9 cellular contexts compared by ENCODE assay signal in genomic region chr15:24848050-24848449, GRCh38.
DNase-seq lines count a peak whose midpoint lies in the region; ATAC-seq and TF ChIP-seq lines count a peak whose summit lies in the region.
"Had no signal": no experiment of that assay in that cellular context is flagged by ENCODE, and none has a peak within 500 bp of the region (broad histone marks: within the 10 kb centered on the region; RNA-seq: fewer than 3 reads in every experiment).

No MANE protein-coding gene starts in this region.

- H3K4me3 ChIP-seq in GM23338 (peak overlapping the region; percentile 42), heart right ventricle (peak overlapping the region in 8 of 10 donors; percentile 17 to 51 (median 35))

- no peak for TF ChIP-seq CTCF in GM23338 (conservative IDR thresholded peaks at IDR 0.05; ENCODE audit: low read depth in 2 of 2)
- no peak for TF ChIP-seq CTCF in heart right ventricle (IDR thresholded peaks at IDR 0.05)

- peaks cover 21% of the 10 kb centered on the region for H3K36me3 Mint-ChIP-seq in GM23338 (ENCODE audit: low read depth)
- H3K36me3 Mint-ChIP-seq in activated T-helper 17 cell treated with anti-CD3 and anti-CD28 coated beads, Interleukin-2, amount 50 U/mL, for 72 hours (ENCODE audit: low read depth): no peaks in the 10 kb centered on the region

- no peaks in the 10 kb centered on the region for H3K9me2 ChIP-seq in GM23338 (ENCODE audit: insufficient read depth)

- H3K9me3 ChIP-seq in heart right ventricle: peaks cover 0 to 41% (median 0%) of the 10 kb centered on the region in 11 donors

- H3K4me1 ChIP-seq in GM23338 (ENCODE audit: insufficient read depth): peaks cover 19% of the 10 kb centered on the region
- H3K4me1 ChIP-seq in heart right ventricle: no peaks in the 10 kb centered on the region

- no peaks in the 10 kb centered on the region for H3K36me3 ChIP-seq in GM23338 (ENCODE audit: insufficient read depth)
- no peaks in the 10 kb centered on the region for H3K36me3 ChIP-seq in heart right ventricle

- H3K4me3 Mint-ChIP-seq in GM23338: peak overlapping the region; percentile 43; the same call in 1 of the 3 replicates
- H3K4me3 Mint-ChIP-seq in activated T-helper 17 cell treated with anti-CD3 and anti-CD28 coated beads, Interleukin-2, amount 50 U/mL, for 72 hours: peak overlapping the region; percentile 54

- no peaks in the 10 kb centered on the region for H4K20me1 ChIP-seq in GM23338 (replicated peaks; ENCODE audit: insufficient read depth)

- WGBS in heart right ventricle, 2 donors: 30 to 37% methylated on average over 30 to 39 of the region's 39 CpGs

- peaks cover 5% of the 10 kb centered on the region for H3K27me3 Mint-ChIP-seq in GM23338 (ENCODE audit: insufficient read depth, low read depth, poor library complexity)
- peaks cover 5% of the 10 kb centered on the region for H3K27me3 Mint-ChIP-seq in activated T-helper 17 cell treated with anti-CD3 and anti-CD28 coated beads, Interleukin-2, amount 50 U/mL, for 72 hours

- intact Hi-C loops in heart right ventricle (cut with DNase I): loop anchor here in 1 of 10 donors (10.0 kb wide), 1 partner anchor 73 kb away; no protein-coding TSS in a partner anchor

- H3K27me3 ChIP-seq in GM23338 (ENCODE audit: insufficient read depth) (no peaks in the 10 kb centered on the region), heart right ventricle (peaks cover 0 to 5% (median 0%) of the 10 kb centered on the region in 7 donors)

- ATAC-seq in GM23338 (peak; percentile 89), heart right ventricle (peak; percentile 34 to 91 (median 90)), HG03196 (IDR thresholded peaks at IDR 0.05; ENCODE audit: unreplicated experiment) (no peak), GM21528 (IDR thresholded peaks at IDR 0.05; ENCODE audit: low FRiP score, unreplicated experiment) (no peak), GM19324 (IDR thresholded peaks at IDR 0.05; ENCODE audit: low FRiP score, unreplicated experiment) (no peak)
- no peak for ATAC-seq in activated T-helper 17 cell treated with anti-CD3 and anti-CD28 coated beads, Interleukin-2, amount 50 U/mL, for 72 hours (replicated peaks)

- no peaks in the 10 kb centered on the region; the same call in none of the 2 replicates for H3F3A ChIP-seq in GM23338 (replicated peaks; ENCODE audit: low read depth)

- H3K4me1 Mint-ChIP-seq in GM23338: peaks cover 19% of the 10 kb centered on the region
- no peaks in the 10 kb centered on the region for H3K4me1 Mint-ChIP-seq in activated T-helper 17 cell treated with anti-CD3 and anti-CD28 coated beads, Interleukin-2, amount 50 U/mL, for 72 hours

- DNase-seq in GM23338 (ENCODE audit: low spot score): peak; percentile 76
- DNase-seq in heart right ventricle: peak; percentile 25 to 47
- peak; percentile 36 for DNase-seq in putamen (ENCODE audit: low spot score)
- DNase-seq in dedifferentiated amniotic fluid mesenchymal stem cell (ENCODE audit: extremely low spot score): no peak
- DNase-seq: erythroblast had no signal

- H3K27ac ChIP-seq in GM23338 (ENCODE audit: low read depth) (peak overlapping the region; percentile 89), heart right ventricle (peak overlapping the region in 7 of 10 donors; percentile 33 to 67 (median 60))

- H2AFZ ChIP-seq in GM23338: no peak overlapping the region

- no peak overlapping the region for H3K27ac Mint-ChIP-seq in GM23338
- H3K27ac Mint-ChIP-seq in activated T-helper 17 cell treated with anti-CD3 and anti-CD28 coated beads, Interleukin-2, amount 50 U/mL, for 72 hours: no peak overlapping the region

- H3K9me3 Mint-ChIP-seq in GM23338: peaks cover 47% of the 10 kb centered on the region
- peaks cover 14% of the 10 kb centered on the region for H3K9me3 Mint-ChIP-seq in activated T-helper 17 cell treated with anti-CD3 and anti-CD28 coated beads, Interleukin-2, amount 50 U/mL, for 72 hours

- H3K79me2 ChIP-seq in GM23338 (replicated peaks; ENCODE audit: insufficient read depth): no peaks in the 10 kb centered on the region

- peak overlapping the region; percentile 67 for H3K4me2 ChIP-seq in GM23338

TF ChIP-seq in GM23338, 12 proteins besides CTCF, POLR2A, EP300 and RAD21:
- peak; percentile 55; the same call in 1 of the 2 replicates for TF ChIP-seq POLR2AphosphoS5 (IDR thresholded peaks at IDR 0.05; ENCODE audit: low read depth)
- TF ChIP-seq EZH2phosphoT487 (IDR thresholded peaks at IDR 0.05; ENCODE audit: unreplicated experiment): no peak

Comparison
In these comparisons a context has a peak if more than half of its experiments do, and no peak if none do; other contexts are left out.
1. ATAC-seq: peak in GM23338 (single experiment) and heart right ventricle (8 of 8); none in activated T-helper 17 cell treated with anti-CD3 and anti-CD28 coated beads, Interleukin-2, amount 50 U/mL, for 72 hours (single experiment), HG03196 (single experiment), GM21528 (single experiment) and GM19324 (single experiment).